ENCODE assay signal across 1 cellular context in genomic region chr11:94142308-94143277, GRCh38.
TF ChIP-seq lines count a peak whose summit lies in the region.

No MANE protein-coding gene starts in this region.

TF ChIP-seq in K562, 482 proteins besides CTCF, POLR2A, EP300 and RAD21 (continued from another document and continues in another):
- TF ChIP-seq CUX1 (CRISPR knock-in tag; IDR thresholded peaks at IDR 0.05) (no peak), MNT (conservative IDR thresholded peaks at IDR 0.05) (0 out of 4 replicates have a peak, but pooled peaks of 1 of the 2 experiments have one; percentile 14), MYC (IDR thresholded peaks at IDR 0.05; ENCODE audit: low read depth, low read length) (no peak), MYC (CRISPR knock-in tag; IDR thresholded peaks at IDR 0.05; ENCODE audit: borderline replicate concordance, low read depth) (no peak), UBTF (IDR thresholded peaks at IDR 0.05; ENCODE audit: borderline replicate concordance in 1 of 2, low read depth in 2 of 2, low read length in 2 of 2) (0 out of 4 replicates have a peak, but pooled peaks of 1 of the 2 experiments have one; percentile 11), GABPB2 (CRISPR knock-in tag; conservative IDR thresholded peaks at IDR 0.05) (no peak), ZNF75A (CRISPR knock-in tag; IDR thresholded peaks at IDR 0.05) (no peak), ID3 (CRISPR knock-in tag; IDR thresholded peaks at IDR 0.05) (no peak), ID3 (tag; IDR thresholded peaks at IDR 0.05) (no peak), ZNF592 (IDR thresholded peaks at IDR 0.05) (peak; percentile 41; the same call in 1 of the 2 replicates), ILK (tag; IDR thresholded peaks at IDR 0.05; ENCODE audit: borderline replicate concordance, low read depth) (no peak), PYGO2 (tag; IDR thresholded peaks at IDR 0.05) (no peak), GATAD2A (IDR thresholded peaks at IDR 0.05) (no peak), TBL1XR1 (IDR thresholded peaks at IDR 0.05; ENCODE audit: low read length in 2 of 2) (peak in 1 of 2 experiments; percentile 36; a peak in 1 of 4 replicates), ZFX (CRISPR knock-in tag; IDR thresholded peaks at IDR 0.05) (no peak), NCOA1 (IDR thresholded peaks at IDR 0.05; ENCODE audit: low read depth) (peak; percentile 17; the same call in 1 of the 2 replicates), ZEB2 (IDR thresholded peaks at IDR 0.05) (peak; percentile 13; the same call in 1 of the 2 replicates), ZNF197 (CRISPR knock-in tag; IDR thresholded peaks at IDR 0.05; ENCODE audit: low read depth) (no peak), TRIM24 (IDR thresholded peaks at IDR 0.05) (peak in 1 of 2 experiments; percentile 45; a peak in 1 of 4 replicates), TCF7L2 (IDR thresholded peaks at IDR 0.05; ENCODE audit: low read depth, low read length) (no peak), BHLHE40 (IDR thresholded peaks at IDR 0.05; ENCODE audit: low read length) (no peak), RFX1 (IDR thresholded peaks at IDR 0.05) (no peak), NFE2 (IDR thresholded peaks at IDR 0.05; ENCODE audit: low read depth) (no peak), PCBP2 (IDR thresholded peaks at IDR 0.05; ENCODE audit: low read depth, low read length, poor library complexity, severe bottlenecking) (no peak), RFX7 (CRISPR knock-in tag; IDR thresholded peaks at IDR 0.05) (no peak), CEBPZ (IDR thresholded peaks at IDR 0.05; ENCODE audit: borderline replicate concordance, low read depth, low read length) (no peak), ZNF316 (IDR thresholded peaks at IDR 0.05) (peak; percentile 35; the same call in 1 of the 2 replicates), POLR3A (IDR thresholded peaks at IDR 0.05; ENCODE audit: borderline replicate concordance, extremely low read depth, insufficient read depth, insufficient read length) (no peak), ZHX1 (conservative IDR thresholded peaks at IDR 0.05; ENCODE audit: low read length) (no peak), BRF1 (IDR thresholded peaks at IDR 0.05; ENCODE audit: borderline replicate concordance, extremely low read depth, insufficient read length) (no peak), PHF20 (IDR thresholded peaks at IDR 0.05; ENCODE audit: partially characterized antibody) (no peak), HDAC2 (IDR thresholded peaks at IDR 0.05) (no peak), SMAD2 (IDR thresholded peaks at IDR 0.05; ENCODE audit: low read depth, low read length) (no peak), ZNF583 (CRISPR knock-in tag; IDR thresholded peaks at IDR 0.05) (no peak)
